In genomic region chr19:56567274-56568120, GRCh38 we compare ENCODE assay signal across 8 cellular contexts. TPM values are rescaled to one million over a fixed set of nuclear protein-coding genes. Genes with fewer than 3 reads are reported as not detected.
DNase-seq lines count a peak whose midpoint lies in the region; ATAC-seq and TF ChIP-seq lines count a peak whose summit lies in the region.

Gene ZNF470, plus strand, starts transcription at chr19:56567468. Its CDS starts 2,844 bp downstream, at chr19:56570312.

- peak within 1 kb of the TSS; percentile 97 for H4K5ac ChIP-seq in IMR-90 (ENCODE audit: low read depth, low read length)

- DNase-seq in DMS 273 (lab: John Stamatoyannopoulos, UW; ENCODE audit: unreplicated experiment): peak; percentile 97
- DNase-seq in IMR-90: peak; percentile 87
- peak; percentile 86 for DNase-seq in SK-N-DZ (ENCODE audit: low spot score)
- DNase-seq in globus pallidus (ENCODE audit: low spot score): peak; percentile 92
- peak; percentile 55 for DNase-seq in non-pigmented ciliary epithelial cell (ENCODE audit: low read depth)
- peak; percentile 53 to 97 (median 88) for DNase-seq in substantia nigra (lab: John Stamatoyannopoulos, UW)

- in situ Hi-C loops in IMR-90 (cut with MboI; ENCODE audit: low sequenced_read_pairs): no loop called here

- peak within 1 kb of the TSS; percentile 87 for H2BK5ac ChIP-seq in IMR-90 (ENCODE audit: low read depth, low read length, poor library complexity, severe bottlenecking)

- peak within 1 kb of the TSS; percentile 93 for H2AK9ac ChIP-seq in IMR-90 (replicated peaks; ENCODE audit: low read depth, low read length, poor library complexity)

- CTCF ChIA-PET in IMR-90 (lab: Yijun Ruan, JAX): no interaction called here

- BruUV-seq in IMR-90 (replicated peaks; lab: Mats Ljungman, UMichigan): no TSS peak

- peaks cover 19% of the 10 kb centered on the region for H3K36me3 ChIP-seq in IMR-90 (ENCODE audit: control insufficient read depth, insufficient read depth, low read length)

- peaks cover 25% of the 10 kb centered on the region for H3K9me3 Mint-ChIP-seq in activated naive CD4-positive, alpha-beta T cell treated with anti-CD3 and anti-CD28 coated beads, Interleukin-2, amount 50 U/mL, for 24 hours

- no peaks in the 10 kb centered on the region for H3K9me1 ChIP-seq in IMR-90 (ENCODE audit: insufficient read depth, low read length)

- peak within 1 kb of the TSS; percentile 91 for H3K4ac ChIP-seq in IMR-90 (ENCODE audit: low read depth, low read length)

- H4K8ac ChIP-seq in IMR-90 (ENCODE audit: low read depth in 2 of 2, low read length in 2 of 2): peak within 1 kb of the TSS; percentile 75 to 93; a peak in 3 of 4 replicates

- no peak for TF ChIP-seq CTCF in IMR-90 (conservative IDR thresholded peaks at IDR 0.05; ENCODE audit: low read depth, low read length)

- intact Hi-C loops in IMR-90 (cut with micrococcal nuclease): loop anchor here (1.0 kb wide), 1 partner anchor 29 kb away; the partner anchor contains the start of gene ZFP28

- peak within 1 kb of the TSS; percentile 94 for H3K9ac ChIP-seq in IMR-90 (ENCODE audit: low read depth, low read length)

- peak within 1 kb of the TSS; percentile 90 for H3K4me2 ChIP-seq in IMR-90 (ENCODE audit: low read depth, low read length)

- peak within 1 kb of the TSS; percentile 73 for H3K27ac Mint-ChIP-seq in activated naive CD4-positive, alpha-beta T cell treated with anti-CD3 and anti-CD28 coated beads, Interleukin-2, amount 50 U/mL, for 24 hours

- peak within 1 kb of the TSS; percentile 98 for H3K4me3 ChIP-seq in IMR-90 (ENCODE audit: insufficient read depth, low read depth, low read length)

- peak within 1 kb of the TSS; percentile 85; the same call in 1 of the 2 replicates for H3K23ac ChIP-seq in IMR-90 (ENCODE audit: low read depth, low read length)

- H2BK15ac ChIP-seq in IMR-90 (ENCODE audit: low read depth, low read length): no peak within 1 kb of the TSS; the same call in 2 of the 3 replicates

- peak within 1 kb of the TSS; percentile 98 for H3K14ac ChIP-seq in IMR-90 (replicated peaks; ENCODE audit: low read depth, low read length)

- H3K4me1 Mint-ChIP-seq in activated naive CD4-positive, alpha-beta T cell treated with anti-CD3 and anti-CD28 coated beads, Interleukin-2, amount 50 U/mL, for 24 hours: peaks cover 16% of the 10 kb centered on the region

- H2BK20ac ChIP-seq in IMR-90 (ENCODE audit: low read depth, low read length): no peak within 1 kb of the TSS

- 8% methylated on average over 13 of the region's 66 CpGs; no CpG with 5 or more reads in 1 of the 2 experiments for WGBS in IMR-90 (ENCODE audit: extremely low coverage in 2 of 2, insufficient read length in 1 of 2), 2 experiments

- H2BK120ac ChIP-seq in IMR-90 (ENCODE audit: low read depth, low read length): no peak within 1 kb of the TSS

- H3K79me1 ChIP-seq in IMR-90 (ENCODE audit: low read depth in 1 of 2, low read length in 2 of 2): peaks cover 6 to 16% of the 10 kb centered on the region in 2 experiments; a peak in 3 of 4 replicates

- peak within 1 kb of the TSS; percentile 29; the same call in 1 of the 2 replicates for H2AK5ac ChIP-seq in IMR-90 (ENCODE audit: low read depth, low read length)

- dilution Hi-C loops in IMR-90 (cut with HindIII; ENCODE audit: low sequenced_read_pairs, unreplicated experiment): no loop called here

- TF ChIP-seq POLR2A in IMR-90 (IDR thresholded peaks at IDR 0.05; ENCODE audit: low read depth, low read length): no peak

- H3K4me1 ChIP-seq in IMR-90 (ENCODE audit: control insufficient read depth, insufficient read depth, low read length): no peaks in the 10 kb centered on the region

- TF ChIP-seq RAD21 in IMR-90 (IDR thresholded peaks at IDR 0.05; ENCODE audit: low read length): no peak

- H3K27me3 ChIP-seq in IMR-90 (ENCODE audit: control insufficient read depth, insufficient read depth, low read length): no peaks in the 10 kb centered on the region

- ATAC-seq in GM21526 (IDR thresholded peaks at IDR 0.05; ENCODE audit: low FRiP score, unreplicated experiment): peak; percentile 97
- peak; percentile 99 for ATAC-seq in IMR-90 (ENCODE audit: low read depth)

- H3K18ac ChIP-seq in IMR-90 (ENCODE audit: low read depth, low read length): peak within 1 kb of the TSS; percentile 82

- peak within 1 kb of the TSS; percentile 90 for H3K27ac ChIP-seq in IMR-90 (ENCODE audit: insufficient read depth, low read length)
- peak within 1 kb of the TSS; percentile 80 for H3K27ac ChIP-seq in substantia nigra (ENCODE audit: low read depth, low read length, poor library complexity, severe bottlenecking)

- H2AFZ ChIP-seq in IMR-90 (replicated peaks; ENCODE audit: low read length, poor library complexity): peak within 1 kb of the TSS; percentile 100

- H4K91ac ChIP-seq in IMR-90 (ENCODE audit: insufficient read depth, low read depth, low read length): peak within 1 kb of the TSS; percentile 78; the same call in 1 of the 2 replicates

- POLR2A ChIA-PET in IMR-90 (lab: Charles Lee; ENCODE audit: unreplicated experiment): no interaction called here

- H3K56ac ChIP-seq in IMR-90 (ENCODE audit: extremely low read depth, insufficient read depth, low read length): peak within 1 kb of the TSS; percentile 59

- peaks cover 58% of the 10 kb centered on the region for H3K9me3 ChIP-seq in IMR-90 (ENCODE audit: control insufficient read depth, insufficient read depth, low read length)

- peak within 1 kb of the TSS; percentile 96 for H3K4me3 Mint-ChIP-seq in activated naive CD4-positive, alpha-beta T cell treated with anti-CD3 and anti-CD28 coated beads, Interleukin-2, amount 50 U/mL, for 24 hours

- H4K20me1 ChIP-seq in IMR-90 (ENCODE audit: insufficient read depth, low read length): no peaks in the 10 kb centered on the region

- peaks cover 54% of the 10 kb centered on the region for H3K36me3 Mint-ChIP-seq in activated naive CD4-positive, alpha-beta T cell treated with anti-CD3 and anti-CD28 coated beads, Interleukin-2, amount 50 U/mL, for 24 hours

- H3K27me3 Mint-ChIP-seq in activated naive CD4-positive, alpha-beta T cell treated with anti-CD3 and anti-CD28 coated beads, Interleukin-2, amount 50 U/mL, for 24 hours: no peaks in the 10 kb centered on the region

TF ChIP-seq in IMR-90, 13 proteins besides CTCF, POLR2A, EP300 and RAD21:
- TF ChIP-seq NFE2L2 (IDR thresholded peaks at IDR 0.05; ENCODE audit: low read depth, low read length) (no peak), RFX5 (IDR thresholded peaks at IDR 0.05; ENCODE audit: low read depth, low read length) (peak; percentile 34; the same call in 1 of the 2 replicates), MAZ (IDR thresholded peaks at IDR 0.05; ENCODE audit: borderline replicate concordance, low read depth, low read length) (peak; percentile 60; the same call in 1 of the 2 replicates), BHLHE40 (IDR thresholded peaks at IDR 0.05; ENCODE audit: low read depth, low read length) (peak; percentile 52; the same call in 1 of the 2 replicates), FOS (IDR thresholded peaks at IDR 0.05; ENCODE audit: low read depth, low read length) (no peak), SMC3 (IDR thresholded peaks at IDR 0.05; ENCODE audit: low read depth, low read length) (no peak), RCOR1 (IDR thresholded peaks at IDR 0.05; ENCODE audit: insufficient replicate concordance, low read length) (no peak), MXI1 (IDR thresholded peaks at IDR 0.05; ENCODE audit: borderline replicate concordance, low read depth, low read length) (peak; percentile 73; the same call in 1 of the 2 replicates), CHD1 (IDR thresholded peaks at IDR 0.05; ENCODE audit: low read depth, low read length) (no peak), MAFK (IDR thresholded peaks at IDR 0.05; ENCODE audit: low read depth, low read length) (no peak), CEBPB (IDR thresholded peaks at IDR 0.05; ENCODE audit: low read depth, low read length) (no peak)
- TF ChIP-seq, protein P1, sequence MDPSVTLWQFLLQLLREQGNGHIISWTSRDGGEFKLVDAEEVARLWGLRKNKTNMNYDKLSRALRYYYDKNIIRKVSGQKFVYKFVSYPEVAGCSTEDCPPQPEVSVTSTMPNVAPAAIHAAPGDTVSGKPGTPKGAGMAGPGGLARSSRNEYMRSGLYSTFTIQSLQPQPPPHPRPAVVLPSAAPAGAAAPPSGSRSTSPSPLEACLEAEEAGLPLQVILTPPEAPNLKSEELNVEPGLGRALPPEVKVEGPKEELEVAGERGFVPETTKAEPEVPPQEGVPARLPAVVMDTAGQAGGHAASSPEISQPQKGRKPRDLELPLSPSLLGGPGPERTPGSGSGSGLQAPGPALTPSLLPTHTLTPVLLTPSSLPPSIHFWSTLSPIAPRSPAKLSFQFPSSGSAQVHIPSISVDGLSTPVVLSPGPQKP (IDR thresholded peaks at IDR 0.05; ENCODE audit: borderline replicate concordance, low read depth, low read length): no peak
- TF ChIP-seq, protein P2, sequence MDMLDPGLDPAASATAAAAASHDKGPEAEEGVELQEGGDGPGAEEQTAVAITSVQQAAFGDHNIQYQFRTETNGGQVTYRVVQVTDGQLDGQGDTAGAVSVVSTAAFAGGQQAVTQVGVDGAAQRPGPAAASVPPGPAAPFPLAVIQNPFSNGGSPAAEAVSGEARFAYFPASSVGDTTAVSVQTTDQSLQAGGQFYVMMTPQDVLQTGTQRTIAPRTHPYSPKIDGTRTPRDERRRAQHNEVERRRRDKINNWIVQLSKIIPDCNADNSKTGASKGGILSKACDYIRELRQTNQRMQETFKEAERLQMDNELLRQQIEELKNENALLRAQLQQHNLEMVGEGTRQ (IDR thresholded peaks at IDR 0.05; ENCODE audit: low read depth, low read length): no peak

RNA-seq across cellular contexts. Expression of gene ZNF470, which starts in this region (rescaled TPM):
- 3.8 and 4.4 TPM in 2 replicates for total RNA-seq in IMR-90 (2012; rRNA removed)
- polyA plus RNA-seq in IMR-90 (2012; rRNA removed): 1.5 and 1.7 TPM in 2 replicates
- polyA plus RNA-seq in IMR-90 (2012; cell fraction: cytosol; rRNA removed): 0.54 and 0.64 TPM in 2 replicates
- 1.8 and 5.9 TPM in 2 replicates for polyA plus RNA-seq in IMR-90 (2012; cell fraction: nucleus; rRNA removed; ENCODE audit: low replicate concordance)
- polyA plus RNA-seq in SK-N-DZ (2014; cell fraction: cytosol; rRNA removed): 2.3 and 2.9 TPM in 2 replicates
- 2.8 and 3.2 TPM in 2 replicates for polyA plus RNA-seq in SK-N-DZ (2014; cell fraction: nucleus; rRNA removed)

Comparison
In these comparisons a context has a peak if more than half of its experiments do, and no peak if none do; other contexts are left out.
1. Peak in every context shown above with its lines: DNase-seq, ATAC-seq, H3K4me3 ChIP-seq and H3K27ac ChIP-seq.